ENCODE assay signal across 2 cellular contexts in the genomic region with DNA sequence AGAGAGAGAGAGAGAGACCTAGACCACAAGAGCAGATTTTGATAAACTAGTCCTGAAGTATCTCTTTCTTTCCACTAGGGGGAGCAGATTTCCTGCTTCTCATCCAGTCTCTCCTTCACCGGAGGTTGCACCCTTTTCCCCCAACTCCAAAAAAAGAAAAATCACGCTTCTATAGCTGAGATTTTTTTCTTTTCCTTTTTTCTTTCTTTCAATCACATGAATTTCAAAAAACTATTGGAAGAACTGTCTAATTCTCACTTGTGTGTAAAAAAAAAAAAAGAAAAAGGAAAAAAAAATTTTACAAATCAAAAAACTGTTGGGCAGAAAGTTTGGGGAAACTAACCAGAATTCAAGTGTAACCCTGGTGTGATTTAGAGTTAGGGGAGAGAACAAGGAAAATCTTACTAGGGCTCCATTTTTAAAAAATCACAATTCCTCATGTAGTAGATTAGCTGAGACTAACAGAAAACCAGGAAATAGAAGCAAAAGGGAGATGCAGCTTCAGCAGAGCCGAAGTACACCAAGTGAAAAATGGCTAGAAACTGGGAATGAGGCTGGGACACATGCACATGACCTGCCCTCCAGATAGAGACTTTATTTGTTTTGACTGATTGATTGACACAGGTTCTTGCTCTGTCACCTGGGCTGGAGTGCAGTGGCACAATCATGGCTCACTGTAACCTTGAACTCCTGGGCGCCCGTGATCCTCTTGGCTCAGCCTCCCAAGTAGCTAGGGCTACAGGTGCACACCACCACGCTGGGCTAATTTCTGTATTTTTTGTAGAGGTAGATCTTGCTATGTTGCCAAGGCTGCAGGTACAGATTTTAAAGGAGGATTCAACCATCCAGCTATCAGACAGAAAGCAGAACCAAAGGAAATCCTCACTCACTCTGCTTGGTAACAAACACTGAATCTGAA.
TF ChIP-seq lines count a peak whose summit lies in the region.

No MANE protein-coding gene starts in this region.

TF ChIP-seq in HEK293, 187 proteins besides CTCF, POLR2A, EP300 and RAD21:
- no peak for TF ChIP-seq ZNF311 (tag by site-specific recombination; IDR thresholded peaks at IDR 0.05; ENCODE audit: borderline replicate concordance)
- peak; percentile 47 for TF ChIP-seq ZNF654 (tag by site-specific recombination; IDR thresholded peaks at IDR 0.05; ENCODE audit: low read depth)
- no peak for TF ChIP-seq GLIS1 (tag by site-specific recombination; IDR thresholded peaks at IDR 0.05)
- no peak for TF ChIP-seq ZNF214 (tag by site-specific recombination; IDR thresholded peaks at IDR 0.05; ENCODE audit: borderline replicate concordance)
- TF ChIP-seq, protein P1, sequence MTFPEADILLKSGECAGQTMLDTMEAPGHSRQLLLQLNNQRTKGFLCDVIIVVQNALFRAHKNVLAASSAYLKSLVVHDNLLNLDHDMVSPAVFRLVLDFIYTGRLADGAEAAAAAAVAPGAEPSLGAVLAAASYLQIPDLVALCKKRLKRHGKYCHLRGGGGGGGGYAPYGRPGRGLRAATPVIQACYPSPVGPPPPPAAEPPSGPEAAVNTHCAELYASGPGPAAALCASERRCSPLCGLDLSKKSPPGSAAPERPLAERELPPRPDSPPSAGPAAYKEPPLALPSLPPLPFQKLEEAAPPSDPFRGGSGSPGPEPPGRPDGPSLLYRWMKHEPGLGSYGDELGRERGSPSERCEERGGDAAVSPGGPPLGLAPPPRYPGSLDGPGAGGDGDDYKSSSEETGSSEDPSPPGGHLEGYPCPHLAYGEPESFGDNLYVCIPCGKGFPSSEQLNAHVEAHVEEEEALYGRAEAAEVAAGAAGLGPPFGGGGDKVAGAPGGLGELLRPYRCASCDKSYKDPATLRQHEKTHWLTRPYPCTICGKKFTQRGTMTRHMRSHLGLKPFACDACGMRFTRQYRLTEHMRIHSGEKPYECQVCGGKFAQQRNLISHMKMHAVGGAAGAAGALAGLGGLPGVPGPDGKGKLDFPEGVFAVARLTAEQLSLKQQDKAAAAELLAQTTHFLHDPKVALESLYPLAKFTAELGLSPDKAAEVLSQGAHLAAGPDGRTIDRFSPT (tag by site-specific recombination; IDR thresholded peaks at IDR 0.05), result no peak
- TF ChIP-seq ZNF426 (tag by site-specific recombination; IDR thresholded peaks at IDR 0.05), result no peak
- TF ChIP-seq ZNF596 (tag by site-specific recombination; IDR thresholded peaks at IDR 0.05), result peak; percentile 98

TF ChIP-seq in GM12878, 131 proteins besides CTCF, POLR2A, EP300 and RAD21:
- TF ChIP-seq RUNX3 (IDR thresholded peaks at IDR 0.05; ENCODE audit: low read length), result peak; percentile 19; the same call in 1 of the 2 replicates
- peak; percentile 13; the same call in 1 of the 2 replicates for TF ChIP-seq SMC3 (IDR thresholded peaks at IDR 0.05; ENCODE audit: borderline replicate concordance, low read length)
- TF ChIP-seq MEF2A (IDR thresholded peaks at IDR 0.05; ENCODE audit: insufficient read depth, low read depth, low read length), result no peak
- TF ChIP-seq ZNF622 (IDR thresholded peaks at IDR 0.05), result no peak
